Comparison of ENCODE assay signal across 4 cellular contexts in genomic region chr19:50457300-50457699, GRCh38. TPM values are rescaled to one million over a fixed set of nuclear protein-coding genes. Genes with fewer than 3 reads are reported as not detected.
"Had no signal": no experiment of that assay in that cellular context is flagged by ENCODE, and none has a peak within 500 bp of the region (broad histone marks: within the 10 kb centered on the region; RNA-seq: fewer than 3 reads in every experiment).

No MANE protein-coding gene starts in this region.

- DNase-seq: GDM1, GF-D8 had no signal

- H3K4me3 ChIP-seq: GM12878 had no signal

RNA-seq across cellular contexts. Expression of gene GARIN5A, which starts 19.3 kb away (rescaled TPM):
- total RNA-seq: GM12878 had no signal

RNA-seq across cellular contexts. Expression of gene MYBPC2, which starts 24.6 kb away (rescaled TPM):
- total RNA-seq: G401 had no signal
